Comparison of ENCODE assay signal across 1 cellular context in the genomic region with DNA sequence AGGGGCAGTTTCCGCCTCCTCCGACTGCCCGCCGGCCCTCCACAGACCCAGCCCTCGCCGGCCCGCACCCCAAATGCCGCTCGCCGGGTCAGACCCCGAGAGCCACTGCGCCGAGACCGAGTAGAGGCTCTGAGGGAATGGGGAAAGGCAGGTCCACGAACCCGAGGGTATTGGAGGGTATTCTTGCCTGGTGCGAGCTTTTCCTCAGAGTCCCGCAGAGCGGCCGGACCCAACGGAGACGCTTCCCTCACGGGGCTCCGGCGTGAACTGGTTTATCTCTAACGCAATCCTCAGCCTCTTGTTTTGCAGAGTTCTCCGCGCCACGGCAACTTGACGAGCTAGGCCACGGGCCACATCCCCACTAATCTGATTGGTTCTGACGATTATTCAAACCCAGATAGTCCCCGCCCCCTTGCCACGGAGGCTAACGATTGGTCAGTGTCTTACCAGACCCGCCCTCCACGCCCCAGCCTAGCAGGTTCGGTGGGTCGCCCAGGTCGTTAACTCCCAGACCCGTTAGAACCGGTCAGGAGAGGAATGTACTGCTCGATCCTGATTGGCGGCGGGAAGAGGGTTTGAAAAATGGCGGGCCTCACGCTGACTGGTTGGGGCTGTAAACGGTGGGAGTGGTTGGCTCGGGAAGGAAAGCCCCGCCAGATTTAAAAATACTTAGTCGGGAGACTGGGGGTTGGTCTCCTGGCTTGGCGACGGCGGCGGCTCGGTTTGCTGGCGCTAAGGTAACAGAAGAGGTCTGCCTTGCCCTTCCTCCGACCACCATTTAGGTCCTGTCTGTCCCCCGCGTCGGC.
TF ChIP-seq lines count a peak whose summit lies in the region.

A gene (minus strand): TSS at position 274 of the 806 bp plus-strand sequence. CDS start 709 bp downstream, outside the sequence.

TF ChIP-seq in GM12878, 131 proteins besides CTCF, POLR2A, EP300 and RAD21 (continued from another document):
- TF ChIP-seq, protein P1, sequence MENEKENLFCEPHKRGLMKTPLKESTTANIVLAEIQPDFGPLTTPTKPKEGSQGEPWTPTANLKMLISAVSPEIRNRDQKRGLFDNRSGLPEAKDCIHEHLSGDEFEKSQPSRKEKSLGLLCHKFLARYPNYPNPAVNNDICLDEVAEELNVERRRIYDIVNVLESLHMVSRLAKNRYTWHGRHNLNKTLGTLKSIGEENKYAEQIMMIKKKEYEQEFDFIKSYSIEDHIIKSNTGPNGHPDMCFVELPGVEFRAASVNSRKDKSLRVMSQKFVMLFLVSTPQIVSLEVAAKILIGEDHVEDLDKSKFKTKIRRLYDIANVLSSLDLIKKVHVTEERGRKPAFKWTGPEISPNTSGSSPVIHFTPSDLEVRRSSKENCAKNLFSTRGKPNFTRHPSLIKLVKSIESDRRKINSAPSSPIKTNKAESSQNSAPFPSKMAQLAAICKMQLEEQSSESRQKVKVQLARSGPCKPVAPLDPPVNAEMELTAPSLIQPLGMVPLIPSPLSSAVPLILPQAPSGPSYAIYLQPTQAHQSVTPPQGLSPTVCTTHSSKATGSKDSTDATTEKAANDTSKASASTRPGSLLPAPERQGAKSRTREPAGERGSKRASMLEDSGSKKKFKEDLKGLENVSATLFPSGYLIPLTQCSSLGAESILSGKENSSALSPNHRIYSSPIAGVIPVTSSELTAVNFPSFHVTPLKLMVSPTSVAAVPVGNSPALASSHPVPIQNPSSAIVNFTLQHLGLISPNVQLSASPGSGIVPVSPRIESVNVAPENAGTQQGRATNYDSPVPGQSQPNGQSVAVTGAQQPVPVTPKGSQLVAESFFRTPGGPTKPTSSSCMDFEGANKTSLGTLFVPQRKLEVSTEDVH (IDR thresholded peaks at IDR 0.05; ENCODE audit: low read depth, partially characterized antibody), result no peak
- no peak; a peak in 1 of 4 replicates for TF ChIP-seq CEBPB (IDR thresholded peaks at IDR 0.05; ENCODE audit: borderline replicate concordance in 1 of 2, low read depth in 2 of 2, low read length in 2 of 2)
- peak; percentile 17; the same call in 1 of the 2 replicates for TF ChIP-seq MYB (IDR thresholded peaks at IDR 0.05; ENCODE audit: borderline replicate concordance, low read depth, low read length)
- TF ChIP-seq, protein P2, sequence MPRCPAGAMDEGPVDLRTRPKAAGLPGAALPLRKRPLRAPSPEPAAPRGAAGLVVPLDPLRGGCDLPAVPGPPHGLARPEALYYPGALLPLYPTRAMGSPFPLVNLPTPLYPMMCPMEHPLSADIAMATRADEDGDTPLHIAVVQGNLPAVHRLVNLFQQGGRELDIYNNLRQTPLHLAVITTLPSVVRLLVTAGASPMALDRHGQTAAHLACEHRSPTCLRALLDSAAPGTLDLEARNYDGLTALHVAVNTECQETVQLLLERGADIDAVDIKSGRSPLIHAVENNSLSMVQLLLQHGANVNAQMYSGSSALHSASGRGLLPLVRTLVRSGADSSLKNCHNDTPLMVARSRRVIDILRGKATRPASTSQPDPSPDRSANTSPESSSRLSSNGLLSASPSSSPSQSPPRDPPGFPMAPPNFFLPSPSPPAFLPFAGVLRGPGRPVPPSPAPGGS (IDR thresholded peaks at IDR 0.05; ENCODE audit: borderline replicate concordance, insufficient read depth, low read depth, low read length, poor library complexity, severe bottlenecking), result peak; percentile 11
- no peak for TF ChIP-seq ATF7 (IDR thresholded peaks at IDR 0.05; ENCODE audit: low read depth)
- 0 out of 2 replicates have a peak, but pooled peaks have one; percentile 27 for TF ChIP-seq WRNIP1 (IDR thresholded peaks at IDR 0.05; ENCODE audit: borderline replicate concordance, low read depth, low read length)
- TF ChIP-seq PML (IDR thresholded peaks at IDR 0.05; ENCODE audit: low read length), result peak; percentile 90
- TF ChIP-seq, protein P3, sequence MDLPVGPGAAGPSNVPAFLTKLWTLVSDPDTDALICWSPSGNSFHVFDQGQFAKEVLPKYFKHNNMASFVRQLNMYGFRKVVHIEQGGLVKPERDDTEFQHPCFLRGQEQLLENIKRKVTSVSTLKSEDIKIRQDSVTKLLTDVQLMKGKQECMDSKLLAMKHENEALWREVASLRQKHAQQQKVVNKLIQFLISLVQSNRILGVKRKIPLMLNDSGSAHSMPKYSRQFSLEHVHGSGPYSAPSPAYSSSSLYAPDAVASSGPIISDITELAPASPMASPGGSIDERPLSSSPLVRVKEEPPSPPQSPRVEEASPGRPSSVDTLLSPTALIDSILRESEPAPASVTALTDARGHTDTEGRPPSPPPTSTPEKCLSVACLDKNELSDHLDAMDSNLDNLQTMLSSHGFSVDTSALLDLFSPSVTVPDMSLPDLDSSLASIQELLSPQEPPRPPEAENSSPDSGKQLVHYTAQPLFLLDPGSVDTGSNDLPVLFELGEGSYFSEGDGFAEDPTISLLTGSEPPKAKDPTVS (IDR thresholded peaks at IDR 0.05; ENCODE audit: low read depth, low read length), result no peak
- no peak for TF ChIP-seq NFXL1 (IDR thresholded peaks at IDR 0.05; ENCODE audit: borderline replicate concordance)
- peak; percentile 95 for TF ChIP-seq SP1 (IDR thresholded peaks at IDR 0.05; ENCODE audit: low read depth, low read length)
- peak; percentile 96 for TF ChIP-seq SMAD5 (IDR thresholded peaks at IDR 0.05; ENCODE audit: low read depth)
- TF ChIP-seq IRF4 (IDR thresholded peaks at IDR 0.05; ENCODE audit: low read depth, low read length), result no peak
- peak; percentile 100 for TF ChIP-seq SIN3A (IDR thresholded peaks at IDR 0.05; ENCODE audit: low read depth, low read length)
- TF ChIP-seq, protein P4, sequence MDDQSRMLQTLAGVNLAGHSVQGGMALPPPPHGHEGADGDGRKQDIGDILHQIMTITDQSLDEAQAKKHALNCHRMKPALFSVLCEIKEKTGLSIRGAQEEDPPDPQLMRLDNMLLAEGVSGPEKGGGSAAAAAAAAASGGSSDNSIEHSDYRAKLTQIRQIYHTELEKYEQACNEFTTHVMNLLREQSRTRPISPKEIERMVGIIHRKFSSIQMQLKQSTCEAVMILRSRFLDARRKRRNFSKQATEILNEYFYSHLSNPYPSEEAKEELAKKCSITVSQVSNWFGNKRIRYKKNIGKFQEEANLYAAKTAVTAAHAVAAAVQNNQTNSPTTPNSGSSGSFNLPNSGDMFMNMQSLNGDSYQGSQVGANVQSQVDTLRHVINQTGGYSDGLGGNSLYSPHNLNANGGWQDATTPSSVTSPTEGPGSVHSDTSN (IDR thresholded peaks at IDR 0.05; ENCODE audit: insufficient replicate concordance, low read depth, low read length), result peak; percentile 40
- TF ChIP-seq, protein P5, sequence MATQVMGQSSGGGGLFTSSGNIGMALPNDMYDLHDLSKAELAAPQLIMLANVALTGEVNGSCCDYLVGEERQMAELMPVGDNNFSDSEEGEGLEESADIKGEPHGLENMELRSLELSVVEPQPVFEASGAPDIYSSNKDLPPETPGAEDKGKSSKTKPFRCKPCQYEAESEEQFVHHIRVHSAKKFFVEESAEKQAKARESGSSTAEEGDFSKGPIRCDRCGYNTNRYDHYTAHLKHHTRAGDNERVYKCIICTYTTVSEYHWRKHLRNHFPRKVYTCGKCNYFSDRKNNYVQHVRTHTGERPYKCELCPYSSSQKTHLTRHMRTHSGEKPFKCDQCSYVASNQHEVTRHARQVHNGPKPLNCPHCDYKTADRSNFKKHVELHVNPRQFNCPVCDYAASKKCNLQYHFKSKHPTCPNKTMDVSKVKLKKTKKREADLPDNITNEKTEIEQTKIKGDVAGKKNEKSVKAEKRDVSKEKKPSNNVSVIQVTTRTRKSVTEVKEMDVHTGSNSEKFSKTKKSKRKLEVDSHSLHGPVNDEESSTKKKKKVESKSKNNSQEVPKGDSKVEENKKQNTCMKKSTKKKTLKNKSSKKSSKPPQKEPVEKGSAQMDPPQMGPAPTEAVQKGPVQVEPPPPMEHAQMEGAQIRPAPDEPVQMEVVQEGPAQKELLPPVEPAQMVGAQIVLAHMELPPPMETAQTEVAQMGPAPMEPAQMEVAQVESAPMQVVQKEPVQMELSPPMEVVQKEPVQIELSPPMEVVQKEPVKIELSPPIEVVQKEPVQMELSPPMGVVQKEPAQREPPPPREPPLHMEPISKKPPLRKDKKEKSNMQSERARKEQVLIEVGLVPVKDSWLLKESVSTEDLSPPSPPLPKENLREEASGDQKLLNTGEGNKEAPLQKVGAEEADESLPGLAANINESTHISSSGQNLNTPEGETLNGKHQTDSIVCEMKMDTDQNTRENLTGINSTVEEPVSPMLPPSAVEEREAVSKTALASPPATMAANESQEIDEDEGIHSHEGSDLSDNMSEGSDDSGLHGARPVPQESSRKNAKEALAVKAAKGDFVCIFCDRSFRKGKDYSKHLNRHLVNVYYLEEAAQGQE (IDR thresholded peaks at IDR 0.05; ENCODE audit: low read depth, low read length), result no peak
- no peak for TF ChIP-seq TBL1XR1 (IDR thresholded peaks at IDR 0.05; ENCODE audit: low read depth, low read length)
- TF ChIP-seq, protein P6, sequence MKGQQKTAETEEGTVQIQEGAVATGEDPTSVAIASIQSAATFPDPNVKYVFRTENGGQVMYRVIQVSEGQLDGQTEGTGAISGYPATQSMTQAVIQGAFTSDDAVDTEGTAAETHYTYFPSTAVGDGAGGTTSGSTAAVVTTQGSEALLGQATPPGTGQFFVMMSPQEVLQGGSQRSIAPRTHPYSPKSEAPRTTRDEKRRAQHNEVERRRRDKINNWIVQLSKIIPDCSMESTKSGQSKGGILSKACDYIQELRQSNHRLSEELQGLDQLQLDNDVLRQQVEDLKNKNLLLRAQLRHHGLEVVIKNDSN (IDR thresholded peaks at IDR 0.05; ENCODE audit: borderline replicate concordance, extremely low read length, insufficient read depth, low read depth, low read length), result peak; percentile 39
- TF ChIP-seq HDGF (IDR thresholded peaks at IDR 0.05), result peak; percentile 36; the same call in 1 of the 2 replicates
- no peak for TF ChIP-seq IKZF1 (conservative IDR thresholded peaks at IDR 0.05)
